Comparison of ENCODE assay signal across 1 cellular context in genomic region chr16:53357955-53358354, GRCh38.
TF ChIP-seq lines count a peak whose summit lies in the region.

No MANE protein-coding gene starts in this region.

TF ChIP-seq in Ishikawa, 13 proteins besides CTCF, POLR2A, EP300 and RAD21 (continued from another document):
- 0 out of 2 replicates have a peak, but pooled peaks have one; percentile 57 for TF ChIP-seq USF1 (IDR thresholded peaks at IDR 0.05)
